In the genomic region with DNA sequence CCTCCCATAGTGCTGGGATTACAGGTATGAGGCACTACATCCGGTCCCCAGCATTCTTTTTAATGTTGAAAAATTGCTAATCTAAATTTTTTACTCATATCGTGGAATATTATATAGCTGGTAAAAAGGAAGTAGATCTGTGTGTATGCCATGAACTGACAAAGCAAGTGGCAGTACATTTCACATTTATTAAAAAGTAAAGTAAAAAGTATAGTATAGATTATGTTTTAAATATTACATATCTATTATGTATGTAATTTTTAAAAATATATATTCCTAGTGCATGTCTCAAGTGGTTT, we compare ENCODE assay signal across 1 cellular context.
TF ChIP-seq lines count a peak whose summit lies in the region.

No MANE protein-coding gene starts in this region.

TF ChIP-seq in HCT116, 20 proteins besides CTCF, POLR2A, EP300 and RAD21 (continued from another document):
- TF ChIP-seq, protein P1, sequence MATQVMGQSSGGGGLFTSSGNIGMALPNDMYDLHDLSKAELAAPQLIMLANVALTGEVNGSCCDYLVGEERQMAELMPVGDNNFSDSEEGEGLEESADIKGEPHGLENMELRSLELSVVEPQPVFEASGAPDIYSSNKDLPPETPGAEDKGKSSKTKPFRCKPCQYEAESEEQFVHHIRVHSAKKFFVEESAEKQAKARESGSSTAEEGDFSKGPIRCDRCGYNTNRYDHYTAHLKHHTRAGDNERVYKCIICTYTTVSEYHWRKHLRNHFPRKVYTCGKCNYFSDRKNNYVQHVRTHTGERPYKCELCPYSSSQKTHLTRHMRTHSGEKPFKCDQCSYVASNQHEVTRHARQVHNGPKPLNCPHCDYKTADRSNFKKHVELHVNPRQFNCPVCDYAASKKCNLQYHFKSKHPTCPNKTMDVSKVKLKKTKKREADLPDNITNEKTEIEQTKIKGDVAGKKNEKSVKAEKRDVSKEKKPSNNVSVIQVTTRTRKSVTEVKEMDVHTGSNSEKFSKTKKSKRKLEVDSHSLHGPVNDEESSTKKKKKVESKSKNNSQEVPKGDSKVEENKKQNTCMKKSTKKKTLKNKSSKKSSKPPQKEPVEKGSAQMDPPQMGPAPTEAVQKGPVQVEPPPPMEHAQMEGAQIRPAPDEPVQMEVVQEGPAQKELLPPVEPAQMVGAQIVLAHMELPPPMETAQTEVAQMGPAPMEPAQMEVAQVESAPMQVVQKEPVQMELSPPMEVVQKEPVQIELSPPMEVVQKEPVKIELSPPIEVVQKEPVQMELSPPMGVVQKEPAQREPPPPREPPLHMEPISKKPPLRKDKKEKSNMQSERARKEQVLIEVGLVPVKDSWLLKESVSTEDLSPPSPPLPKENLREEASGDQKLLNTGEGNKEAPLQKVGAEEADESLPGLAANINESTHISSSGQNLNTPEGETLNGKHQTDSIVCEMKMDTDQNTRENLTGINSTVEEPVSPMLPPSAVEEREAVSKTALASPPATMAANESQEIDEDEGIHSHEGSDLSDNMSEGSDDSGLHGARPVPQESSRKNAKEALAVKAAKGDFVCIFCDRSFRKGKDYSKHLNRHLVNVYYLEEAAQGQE (IDR thresholded peaks at IDR 0.05; ENCODE audit: low read depth): no peak
- TF ChIP-seq SRF (IDR thresholded peaks at IDR 0.05; ENCODE audit: low read depth) (no peak), ZFX (IDR thresholded peaks at IDR 0.05) (no peak), SIN3A (IDR thresholded peaks at IDR 0.05; ENCODE audit: low read depth) (no peak), CEBPB (IDR thresholded peaks at IDR 0.05; ENCODE audit: low read depth) (no peak), EZH2phosphoT487 (IDR thresholded peaks at IDR 0.05; ENCODE audit: borderline replicate concordance) (no peak), TCF7L2 (IDR thresholded peaks at IDR 0.05; ENCODE audit: borderline replicate concordance, extremely low read depth, insufficient read depth, insufficient read length) (no peak), JUND (IDR thresholded peaks at IDR 0.05) (no peak)
- TF ChIP-seq, protein P2, sequence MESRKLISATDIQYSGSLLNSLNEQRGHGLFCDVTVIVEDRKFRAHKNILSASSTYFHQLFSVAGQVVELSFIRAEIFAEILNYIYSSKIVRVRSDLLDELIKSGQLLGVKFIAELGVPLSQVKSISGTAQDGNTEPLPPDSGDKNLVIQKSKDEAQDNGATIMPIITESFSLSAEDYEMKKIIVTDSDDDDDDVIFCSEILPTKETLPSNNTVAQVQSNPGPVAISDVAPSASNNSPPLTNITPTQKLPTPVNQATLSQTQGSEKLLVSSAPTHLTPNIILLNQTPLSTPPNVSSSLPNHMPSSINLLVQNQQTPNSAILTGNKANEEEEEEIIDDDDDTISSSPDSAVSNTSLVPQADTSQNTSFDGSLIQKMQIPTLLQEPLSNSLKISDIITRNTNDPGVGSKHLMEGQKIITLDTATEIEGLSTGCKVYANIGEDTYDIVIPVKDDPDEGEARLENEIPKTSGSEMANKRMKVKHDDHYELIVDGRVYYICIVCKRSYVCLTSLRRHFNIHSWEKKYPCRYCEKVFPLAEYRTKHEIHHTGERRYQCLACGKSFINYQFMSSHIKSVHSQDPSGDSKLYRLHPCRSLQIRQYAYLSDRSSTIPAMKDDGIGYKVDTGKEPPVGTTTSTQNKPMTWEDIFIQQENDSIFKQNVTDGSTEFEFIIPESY (IDR thresholded peaks at IDR 0.05; ENCODE audit: extremely low read depth, insufficient replicate concordance, low read length): no peak
